ENCODE assay signal across 8 cellular contexts in genomic region chr16:24980077-24980793, GRCh38. TPM values are rescaled to one million over a fixed set of nuclear protein-coding genes. Genes with fewer than 3 reads are reported as not detected.
DNase-seq lines count a peak whose midpoint lies in the region; ATAC-seq and TF ChIP-seq lines count a peak whose summit lies in the region.

No MANE protein-coding gene starts in this region.

- TF ChIP-seq POLR2A in adrenal gland (IDR thresholded peaks at IDR 0.05) (no peak), gastrocnemius medialis (IDR thresholded peaks at IDR 0.05) (no peak), ovary (IDR thresholded peaks at IDR 0.05) (no peak)

- WGBS in adrenal gland, 4 donors = 72 to 78% (median 75%) methylated on average over 8 of the region's 8 CpGs
- WGBS in ovary, 3 donors = 84 to 88% (median 85%) methylated on average over 8 of the region's 8 CpGs

- H3K4me3 ChIP-seq in adrenal gland (no peak overlapping the region), gastrocnemius medialis (peak overlapping the region; percentile 24 to 39 (median 32)), ovary (no peak overlapping the region)

- H3K27me3 ChIP-seq in adrenal gland = no peaks in the 10 kb centered on the region
- H3K27me3 ChIP-seq in gastrocnemius medialis = no peaks in the 10 kb centered on the region
- H3K27me3 ChIP-seq in ovary = no peaks in the 10 kb centered on the region

- H3K27ac ChIP-seq in adrenal gland = peak overlapping the region in 3 of 5 donors; percentile 39 to 78 (median 64)
- peak overlapping the region; percentile 76 to 89 (median 82) for H3K27ac ChIP-seq in gastrocnemius medialis
- no peak overlapping the region for H3K27ac ChIP-seq in ovary

- TF ChIP-seq EP300 in ovary (IDR thresholded peaks at IDR 0.05) = no peak

- peaks cover 0 to 13% of the 10 kb centered on the region in 2 donors for H3K36me3 ChIP-seq in adrenal gland (replicated peaks in 1 of 2)
- H3K36me3 ChIP-seq in gastrocnemius medialis = peaks cover 0 to 10% of the 10 kb centered on the region in 2 donors
- no peaks in the 10 kb centered on the region for H3K36me3 ChIP-seq in ovary

- peak in 1 of 7 donors; percentile 58 for DNase-seq in adrenal gland
- DNase-seq in gastrocnemius medialis = peak; percentile 61 to 87
- DNase-seq in OCI-M1 (lab: John Stamatoyannopoulos, UW) = no peak
- DNase-seq in ovary = no peak
- DNase-seq in CD1c-positive myeloid dendritic cell (ENCODE audit: extremely low spot score) = no peak

- in situ Hi-C loops in gastrocnemius medialis (cut with MboI; ENCODE audit: low sequenced_read_pairs in 4 of 4) = no loop called here

- peaks cover 0 to 68% of the 10 kb centered on the region in 2 donors for H3K4me1 ChIP-seq in adrenal gland (replicated peaks in 1 of 2)
- peaks cover 90 to 94% of the 10 kb centered on the region in 2 donors for H3K4me1 ChIP-seq in gastrocnemius medialis
- H3K4me1 ChIP-seq in ovary (ENCODE audit: insufficient read depth) = peaks cover 23% of the 10 kb centered on the region

- ATAC-seq in GM18517 (IDR thresholded peaks at IDR 0.05; ENCODE audit: unreplicated experiment) (peak; percentile 53), HG02678 (IDR thresholded peaks at IDR 0.05; ENCODE audit: unreplicated experiment) (peak; percentile 55), gastrocnemius medialis (peak; percentile 75 to 79), GM21381 (IDR thresholded peaks at IDR 0.05; ENCODE audit: unreplicated experiment) (no peak)

- intact Hi-C loops in adrenal gland (cut with DNase I) = no loop called here
- intact Hi-C loops in gastrocnemius medialis (cut with DNase I; ENCODE audit: low total_unique reads) = loop anchor here (1.0 to 10.0 kb wide), 6 partner anchors 19 to 235 kb away; partner anchors contain the start of gene ARHGAP17
- intact Hi-C loops in ovary (cut with DNase I) = loop anchor here in 1 of 4 donors (10.0 kb wide), 1 partner anchor 65 kb away; no protein-coding TSS in a partner anchor

- TF ChIP-seq CTCF in adrenal gland (IDR thresholded peaks at IDR 0.05) (no peak), gastrocnemius medialis (IDR thresholded peaks at IDR 0.05 in 4 of 5, conservative IDR thresholded peaks at IDR 0.05 in 1 of 5) (no peak), ovary (IDR thresholded peaks at IDR 0.05) (no peak)

- H3K9me3 ChIP-seq in adrenal gland (replicated peaks in 1 of 3) (no peaks in the 10 kb centered on the region), gastrocnemius medialis (no peaks in the 10 kb centered on the region), ovary (no peaks in the 10 kb centered on the region)

RNA-seq across cellular contexts. Expression of gene ARHGAP17, which starts 34.9 kb away (rescaled TPM):
- 100 to 1,000 TPM in 1 of 8 donors, 10 to 100 TPM in 7; 42.7 to 105 (median 71.0) TPM for total RNA-seq in adrenal gland
- 100 to 1,000 TPM in 1 of 3 donors, 10 to 100 TPM in 2; 84.3 to 103 (median 87.3) TPM for polyA plus RNA-seq in adrenal gland
- 10 to 100 TPM; 20.0 to 31.5 (median 28.0) TPM for total RNA-seq in gastrocnemius medialis
- total RNA-seq in ovary = 10 to 100 TPM; 26.8 to 63.8 (median 56.5) TPM
- 100 to 1,000 TPM in 1 of 2 donors, 10 to 100 TPM in 1; 26.0 to 113 TPM for polyA plus RNA-seq in ovary

Comparison
In these comparisons a context has a peak if more than half of its experiments do, and no peak if none do; other contexts are left out.
1. DNase-seq: peak in gastrocnemius medialis (2 of 2); none in OCI-M1 (single experiment), ovary (0 of 5) and CD1c-positive myeloid dendritic cell (single experiment).
2. H3K27ac ChIP-seq: peak in adrenal gland (3 of 5) and gastrocnemius medialis (4 of 4); none in ovary (0 of 2).
3. H3K4me3 ChIP-seq: peak in gastrocnemius medialis (4 of 4); none in adrenal gland (0 of 4) and ovary (single experiment).